8 cellular contexts compared by ENCODE assay signal in the genomic region with DNA sequence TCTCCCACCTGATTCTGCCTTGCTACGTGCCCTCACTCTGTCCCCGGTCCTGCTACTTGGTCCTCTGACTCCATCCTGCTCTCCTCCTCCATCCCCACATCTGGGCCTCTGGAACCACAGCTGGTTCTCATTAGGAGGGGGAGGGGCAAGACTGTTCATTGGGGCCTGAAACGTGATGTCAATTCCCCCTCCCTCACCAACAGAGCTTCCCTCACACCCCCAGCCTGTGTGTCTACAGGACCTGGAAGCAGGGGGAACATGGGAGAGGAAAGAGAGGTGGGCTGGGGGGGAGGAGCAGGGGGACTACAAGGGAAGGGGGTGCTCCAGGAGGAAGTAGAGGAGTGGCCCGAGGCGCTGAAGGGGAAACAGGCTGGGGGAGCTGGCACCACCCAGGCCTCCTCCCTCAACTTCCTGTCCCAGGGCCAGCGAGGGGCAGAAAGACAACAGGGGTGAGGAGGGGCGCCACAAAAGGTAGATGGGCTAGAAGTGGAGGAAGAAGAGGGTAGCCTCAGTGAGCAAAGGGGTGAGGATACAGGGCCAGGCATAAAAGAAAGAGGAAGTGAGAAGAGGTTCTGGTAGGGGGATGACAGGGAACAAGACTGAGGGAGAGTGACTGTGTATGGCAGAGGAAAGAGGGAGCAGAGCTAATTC. TPM values are rescaled to one million over a fixed set of nuclear protein-coding genes. Genes with fewer than 3 reads are reported as not detected.
DNase-seq lines count a peak whose midpoint lies in the region; ATAC-seq and TF ChIP-seq lines count a peak whose summit lies in the region.

No MANE protein-coding gene starts in this region.

- H3K79me2 ChIP-seq in mesendoderm (ENCODE audit: control insufficient read depth, insufficient read depth, low read length) = no peaks in the 10 kb centered on the region

- no peak overlapping the region for H2BK15ac ChIP-seq in mesendoderm (replicated peaks; ENCODE audit: low read depth)

- H3K4me2 ChIP-seq in mesendoderm (ENCODE audit: low read length) = no peak overlapping the region

- DNase-seq in GM10266 (ENCODE audit: extremely low spot score) (peak; percentile 77), HS-5 (ENCODE audit: low read depth) (peak; percentile 34), ascending aorta (ENCODE audit: low spot score in 2 of 2) (peak in 1 of 2 donors; percentile 68), mesendoderm (no peak), NK-92 (lab: John Stamatoyannopoulos, UW; ENCODE audit: unreplicated experiment) (no peak), middle frontal gyrus (ENCODE audit: extremely low spot score, low spot score) (no peak), NCI-H446 treated with DMSO at 0.1 percent for 48 hours (lab: John Stamatoyannopoulos, UW) (no peak)

- H2AK5ac ChIP-seq in mesendoderm (ENCODE audit: low read length) = no peak overlapping the region

- H3K4ac ChIP-seq in mesendoderm (ENCODE audit: low read depth, low read length) = no peak overlapping the region

- peaks cover 14 to 26% of the 10 kb centered on the region in 2 donors for H3K4me1 ChIP-seq in ascending aorta
- H3K4me1 ChIP-seq in mesendoderm (ENCODE audit: control insufficient read depth, low read depth, low read length) = peaks cover 3% of the 10 kb centered on the region

- H3K9me3 ChIP-seq in ascending aorta = no peaks in the 10 kb centered on the region

- no peak overlapping the region for H3K23ac ChIP-seq in mesendoderm (ENCODE audit: low read length)

- ATAC-seq in GM21515 (IDR thresholded peaks at IDR 0.05; ENCODE audit: unreplicated experiment) = peak; percentile 97

- H3K9ac ChIP-seq in mesendoderm (ENCODE audit: low read length) = peak overlapping the region; percentile 8

- no peak overlapping the region for H4K5ac ChIP-seq in mesendoderm (ENCODE audit: low read length)

- H3K18ac ChIP-seq in mesendoderm (ENCODE audit: low read length) = no peak overlapping the region

- H2BK120ac ChIP-seq in mesendoderm (ENCODE audit: low read depth, low read length) = no peak overlapping the region

- intact Hi-C loops in ascending aorta (cut with DNase I) = no loop called here

- TF ChIP-seq CTCF in GM10266 (IDR thresholded peaks at IDR 0.05; ENCODE audit: control insufficient read depth, insufficient read depth, low read depth, missing control alignments) (no peak), ascending aorta (IDR thresholded peaks at IDR 0.05) (no peak)

- no peak overlapping the region for H2BK5ac ChIP-seq in mesendoderm (ENCODE audit: low read length)

- no peaks in the 10 kb centered on the region for H3K27me3 ChIP-seq in ascending aorta
- no peaks in the 10 kb centered on the region for H3K27me3 ChIP-seq in mesendoderm (ENCODE audit: insufficient read depth, low read length, poor library complexity)

- peak overlapping the region in 1 of 2 donors; percentile 25 for H3K4me3 ChIP-seq in ascending aorta
- H3K4me3 ChIP-seq in mesendoderm (ENCODE audit: low read length) = no peak overlapping the region

- H3K56ac ChIP-seq in mesendoderm (ENCODE audit: low read length) = peak overlapping the region; percentile 11

- no peaks in the 10 kb centered on the region for H3K79me1 ChIP-seq in mesendoderm (ENCODE audit: low read length)

- peak overlapping the region; percentile 78 to 82 for H3K27ac ChIP-seq in ascending aorta
- H3K27ac ChIP-seq in mesendoderm (ENCODE audit: low read depth, low read length) = no peak overlapping the region

- H3K36me3 ChIP-seq in ascending aorta (no peaks in the 10 kb centered on the region), mesendoderm (ENCODE audit: control insufficient read depth, insufficient read depth, low read length) (no peaks in the 10 kb centered on the region)

- H4K8ac ChIP-seq in mesendoderm (ENCODE audit: low read depth, low read length) = no peak overlapping the region

- no CpG with 5 or more reads among the region's 7 CpGs for WGBS in mesendoderm (ENCODE audit: extremely low coverage, insufficient coverage, low lambda C conversion rate)

RNA-seq across cellular contexts. Expression of a gene that starts 8.9 kb away (rescaled TPM):
- 58.0 TPM for total RNA-seq in ascending aorta
- 2.9 TPM for polyA plus RNA-seq in mesendoderm (2013, experiment 1 of 2)
- polyA plus RNA-seq in mesendoderm (2013, experiment 2 of 2) = 3.0 TPM

RNA-seq across cellular contexts. Expression of a gene that starts 27.5 kb away (rescaled TPM):
- 96.7 TPM for total RNA-seq in ascending aorta
- 28.7 TPM for polyA plus RNA-seq in mesendoderm (2013, experiment 1 of 2)
- 27.8 TPM for polyA plus RNA-seq in mesendoderm (2013, experiment 2 of 2)

RNA-seq across cellular contexts. Expression of a gene that starts 34.7 kb away (rescaled TPM):
- 76.0 TPM for total RNA-seq in ascending aorta
- 209 TPM for polyA plus RNA-seq in mesendoderm (2013, experiment 1 of 2)
- polyA plus RNA-seq in mesendoderm (2013, experiment 2 of 2) = 219 TPM

RNA-seq across cellular contexts. Expression of a gene that starts 36.4 kb away (rescaled TPM):
- 12.9 TPM for total RNA-seq in ascending aorta
- 90.2 TPM for polyA plus RNA-seq in mesendoderm (2013, experiment 1 of 2)
- 91.6 TPM for polyA plus RNA-seq in mesendoderm (2013, experiment 2 of 2)

RNA-seq across cellular contexts. Expression of a gene that starts 43.2 kb away (rescaled TPM):
- 183 TPM for total RNA-seq in ascending aorta
- polyA plus RNA-seq in mesendoderm (2013, experiment 1 of 2) = 164 TPM
- polyA plus RNA-seq in mesendoderm (2013, experiment 2 of 2) = 171 TPM

Comparison
In these comparisons a context has a peak if more than half of its experiments do, and no peak if none do; other contexts are left out.
1. DNase-seq: peak in GM10266 (single experiment) and HS-5 (single experiment); none in mesendoderm (single experiment), NK-92 (single experiment), middle frontal gyrus (single experiment) and NCI-H446 treated with DMSO at 0.1 percent for 48 hours (single experiment).